Comparison of ENCODE assay signal across 13 cellular contexts in genomic region chr13:22235285-22235949, GRCh38.
A peak's percentile ranks its signal among the peaks of the same experiment; 100 is the strongest.
DNase-seq lines count a peak whose midpoint lies in the region; ATAC-seq and TF ChIP-seq lines count a peak whose summit lies in the region.
"Had no signal": no experiment of that assay in that cellular context is flagged by ENCODE, and none has a peak within 500 bp of the region (broad histone marks: within the 10 kb centered on the region; RNA-seq: fewer than 3 reads in every experiment).

No MANE protein-coding gene starts in this region.

- H3K27me3 Mint-ChIP-seq in effector memory CD8-positive, alpha-beta T cell: peaks cover 0 to 7% of the 10 kb centered on the region in 2 donors
- H3K27me3 Mint-ChIP-seq in progenitor cell of endocrine pancreas (no peaks in the 10 kb centered on the region), chondrocyte (ENCODE audit: low read depth) (peaks cover 9% of the 10 kb centered on the region)

- peak overlapping the region; percentile 45 to 55 for H3K27ac Mint-ChIP-seq in effector memory CD8-positive, alpha-beta T cell
- H3K27ac Mint-ChIP-seq in progenitor cell of endocrine pancreas (peak overlapping the region; percentile 77), chondrocyte (ENCODE audit: unreplicated experiment) (no peak overlapping the region)

- peak; percentile 53 to 65 for DNase-seq in NCI-H526 (lab: John Stamatoyannopoulos, UW)
- no peak for DNase-seq in NCI-H526 treated with DMSO at 0.1 percent for 48 hours (lab: John Stamatoyannopoulos, UW)
- peak; percentile 46 for DNase-seq in HuH-7 (ENCODE audit: low spot score)
- DNase-seq in effector memory CD8-positive, alpha-beta T cell: no peak
- no peak for DNase-seq in progenitor cell of endocrine pancreas (ENCODE audit: low spot score, unreplicated experiment)
- no peak for DNase-seq in NCI-H187 (lab: John Stamatoyannopoulos, UW)
- no peak for DNase-seq in DMS53 (lab: John Stamatoyannopoulos, UW)
- no peak for DNase-seq in chondrocyte (ENCODE audit: low spot score)
- DNase-seq: left lung, NCI-H1417, psoas muscle, T1000, uterus had no signal

- peak; percentile 45 for ATAC-seq in effector memory CD8-positive, alpha-beta T cell (replicated peaks)
- ATAC-seq: left lung, psoas muscle had no signal

- no peaks in the 10 kb centered on the region for H3K36me3 Mint-ChIP-seq in effector memory CD8-positive, alpha-beta T cell (ENCODE audit: insufficient read depth)
- H3K36me3 Mint-ChIP-seq in progenitor cell of endocrine pancreas (ENCODE audit: insufficient read depth) (no peaks in the 10 kb centered on the region), chondrocyte (ENCODE audit: low read depth) (peaks cover 2% of the 10 kb centered on the region)

- H3K9me3 Mint-ChIP-seq in effector memory CD8-positive, alpha-beta T cell: no peaks in the 10 kb centered on the region
- H3K9me3 Mint-ChIP-seq in progenitor cell of endocrine pancreas (ENCODE audit: low read depth) (peaks cover 11% of the 10 kb centered on the region), chondrocyte (ENCODE audit: low read depth) (no peaks in the 10 kb centered on the region)

- peaks cover 3 to 13% of the 10 kb centered on the region in 2 donors for H3K4me1 Mint-ChIP-seq in effector memory CD8-positive, alpha-beta T cell (ENCODE audit: low read depth in 2 of 2)
- peaks cover 26% of the 10 kb centered on the region for H3K4me1 Mint-ChIP-seq in progenitor cell of endocrine pancreas (ENCODE audit: low read depth)
- H3K4me1 Mint-ChIP-seq in chondrocyte (ENCODE audit: low read depth): peaks cover 2% of the 10 kb centered on the region

- TF ChIP-seq CTCF in progenitor cell of endocrine pancreas (IDR thresholded peaks at IDR 0.05; ENCODE audit: unreplicated experiment) (no peak), chondrocyte (IDR thresholded peaks at IDR 0.05) (no peak)

- no peak overlapping the region for H3K4me3 Mint-ChIP-seq in effector memory CD8-positive, alpha-beta T cell
- H3K4me3 Mint-ChIP-seq in progenitor cell of endocrine pancreas (ENCODE audit: low read depth): no peak overlapping the region
- H3K4me3 Mint-ChIP-seq in chondrocyte (ENCODE audit: unreplicated experiment): no peak overlapping the region

Comparison
In these comparisons a context has a peak if more than half of its experiments do, and no peak if none do; other contexts are left out.
1. DNase-seq: peak in NCI-H526 (2 of 2) and HuH-7 (single experiment); none in NCI-H526 treated with DMSO at 0.1 percent for 48 hours (single experiment), effector memory CD8-positive, alpha-beta T cell (0 of 3), progenitor cell of endocrine pancreas (single experiment), NCI-H187 (0 of 2), DMS53 (single experiment) and chondrocyte (single experiment).